1 cellular context compared by ENCODE assay signal in genomic region chr2:60608679-60609078, GRCh38.
TF ChIP-seq lines count a peak whose summit lies in the region.

No MANE protein-coding gene starts in this region.

TF ChIP-seq in IMR-90, 13 proteins besides CTCF, POLR2A, EP300 and RAD21:
- no peak for TF ChIP-seq FOS (IDR thresholded peaks at IDR 0.05; ENCODE audit: low read depth, low read length)
- TF ChIP-seq ELK1 (IDR thresholded peaks at IDR 0.05; ENCODE audit: borderline replicate concordance, low read depth, low read length): no peak
- no peak for TF ChIP-seq NFE2L2 (IDR thresholded peaks at IDR 0.05; ENCODE audit: low read depth, low read length)
- TF ChIP-seq CHD1 (IDR thresholded peaks at IDR 0.05; ENCODE audit: low read depth, low read length): no peak
- no peak for TF ChIP-seq RCOR1 (IDR thresholded peaks at IDR 0.05; ENCODE audit: insufficient replicate concordance, low read length)
- no peak for TF ChIP-seq RFX5 (IDR thresholded peaks at IDR 0.05; ENCODE audit: low read depth, low read length)
- no peak for TF ChIP-seq MAZ (IDR thresholded peaks at IDR 0.05; ENCODE audit: borderline replicate concordance, low read depth, low read length)
- no peak for TF ChIP-seq MAFK (IDR thresholded peaks at IDR 0.05; ENCODE audit: low read depth, low read length)
- TF ChIP-seq SMC3 (IDR thresholded peaks at IDR 0.05; ENCODE audit: low read depth, low read length): no peak
